In the genomic region with DNA sequence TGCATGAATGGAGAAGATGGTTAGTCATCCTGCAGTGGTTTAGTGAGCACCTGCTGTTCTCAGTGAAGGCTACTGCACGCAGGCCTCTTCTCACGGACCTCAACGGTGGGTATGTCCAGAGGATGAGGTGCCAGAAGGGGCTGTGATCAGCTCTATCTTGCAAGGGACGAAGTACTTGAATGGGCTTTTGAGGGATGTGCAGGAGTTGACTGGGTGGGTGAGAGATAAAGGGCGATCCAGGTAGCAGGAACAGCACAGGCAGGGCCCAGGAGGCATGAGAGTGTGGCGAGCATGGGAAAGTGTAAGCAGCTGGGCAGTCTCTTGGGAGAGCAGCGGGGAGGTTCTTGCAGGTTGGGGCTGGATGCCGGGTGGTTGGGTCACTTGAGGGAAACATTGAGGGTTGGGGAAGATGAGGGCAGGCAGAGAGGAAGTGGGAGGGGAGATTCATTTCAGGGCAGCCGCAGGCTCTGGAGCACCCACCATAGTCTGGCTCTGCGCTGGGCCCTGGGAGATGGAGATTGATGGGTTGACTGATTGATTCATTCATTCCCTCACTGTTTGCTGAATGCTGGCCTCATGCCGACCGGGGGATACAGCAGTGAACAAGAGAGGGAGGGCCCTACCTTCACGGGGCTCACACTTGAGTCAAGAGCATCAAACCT, we compare ENCODE assay signal across 1 cellular context.
TF ChIP-seq lines count a peak whose summit lies in the region.

No MANE protein-coding gene starts in this region.

TF ChIP-seq in GM12878, 131 proteins besides CTCF, POLR2A, EP300 and RAD21 (continued from another document and continues in another):
- TF ChIP-seq, protein P1, sequence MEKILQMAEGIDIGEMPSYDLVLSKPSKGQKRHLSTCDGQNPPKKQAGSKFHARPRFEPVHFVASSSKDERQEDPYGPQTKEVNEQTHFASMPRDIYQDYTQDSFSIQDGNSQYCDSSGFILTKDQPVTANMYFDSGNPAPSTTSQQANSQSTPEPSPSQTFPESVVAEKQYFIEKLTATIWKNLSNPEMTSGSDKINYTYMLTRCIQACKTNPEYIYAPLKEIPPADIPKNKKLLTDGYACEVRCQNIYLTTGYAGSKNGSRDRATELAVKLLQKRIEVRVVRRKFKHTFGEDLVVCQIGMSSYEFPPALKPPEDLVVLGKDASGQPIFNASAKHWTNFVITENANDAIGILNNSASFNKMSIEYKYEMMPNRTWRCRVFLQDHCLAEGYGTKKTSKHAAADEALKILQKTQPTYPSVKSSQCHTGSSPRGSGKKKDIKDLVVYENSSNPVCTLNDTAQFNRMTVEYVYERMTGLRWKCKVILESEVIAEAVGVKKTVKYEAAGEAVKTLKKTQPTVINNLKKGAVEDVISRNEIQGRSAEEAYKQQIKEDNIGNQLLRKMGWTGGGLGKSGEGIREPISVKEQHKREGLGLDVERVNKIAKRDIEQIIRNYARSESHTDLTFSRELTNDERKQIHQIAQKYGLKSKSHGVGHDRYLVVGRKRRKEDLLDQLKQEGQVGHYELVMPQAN (conservative IDR thresholded peaks at IDR 0.05), result peak; percentile 51; the same call in 1 of the 2 replicates
- TF ChIP-seq BCL11A (IDR thresholded peaks at IDR 0.05; ENCODE audit: low read depth, low read length) (peak; percentile 96), HDAC6 (IDR thresholded peaks at IDR 0.05; ENCODE audit: unreplicated experiment) (no peak), NFIC (IDR thresholded peaks at IDR 0.05; ENCODE audit: low read depth, low read length) (peak; percentile 99), NRF1 (conservative IDR thresholded peaks at IDR 0.05; ENCODE audit: low read depth, low read length) (no peak), RUNX3 (IDR thresholded peaks at IDR 0.05; ENCODE audit: low read length) (peak; percentile 90), SMAD1 (IDR thresholded peaks at IDR 0.05; ENCODE audit: low read depth, partially characterized antibody) (peak; percentile 83), ZSCAN29 (IDR thresholded peaks at IDR 0.05) (no peak), FOXM1 (IDR thresholded peaks at IDR 0.05; ENCODE audit: low read depth, low read length) (peak; percentile 100), CREB1 (IDR thresholded peaks at IDR 0.05; ENCODE audit: low read depth) (peak; percentile 55), TCF12 (IDR thresholded peaks at IDR 0.05; ENCODE audit: low read depth, low read length) (peak; percentile 97), NR2C1 (IDR thresholded peaks at IDR 0.05) (no peak), ASH2L (IDR thresholded peaks at IDR 0.05; ENCODE audit: borderline replicate concordance, low read depth) (no peak), CHD1 (IDR thresholded peaks at IDR 0.05; ENCODE audit: low read depth, low read length) (peak; percentile 14; the same call in 1 of the 2 replicates), STAT3 (IDR thresholded peaks at IDR 0.05; ENCODE audit: low read depth, low read length) (no peak), MTA3 (IDR thresholded peaks at IDR 0.05; ENCODE audit: borderline replicate concordance, low read length) (0 out of 2 replicates have a peak, but pooled peaks have one; percentile 79), WRNIP1 (IDR thresholded peaks at IDR 0.05; ENCODE audit: borderline replicate concordance, low read depth, low read length) (no peak), ATF7 (IDR thresholded peaks at IDR 0.05; ENCODE audit: low read depth) (peak; percentile 94)
- TF ChIP-seq, protein P2, sequence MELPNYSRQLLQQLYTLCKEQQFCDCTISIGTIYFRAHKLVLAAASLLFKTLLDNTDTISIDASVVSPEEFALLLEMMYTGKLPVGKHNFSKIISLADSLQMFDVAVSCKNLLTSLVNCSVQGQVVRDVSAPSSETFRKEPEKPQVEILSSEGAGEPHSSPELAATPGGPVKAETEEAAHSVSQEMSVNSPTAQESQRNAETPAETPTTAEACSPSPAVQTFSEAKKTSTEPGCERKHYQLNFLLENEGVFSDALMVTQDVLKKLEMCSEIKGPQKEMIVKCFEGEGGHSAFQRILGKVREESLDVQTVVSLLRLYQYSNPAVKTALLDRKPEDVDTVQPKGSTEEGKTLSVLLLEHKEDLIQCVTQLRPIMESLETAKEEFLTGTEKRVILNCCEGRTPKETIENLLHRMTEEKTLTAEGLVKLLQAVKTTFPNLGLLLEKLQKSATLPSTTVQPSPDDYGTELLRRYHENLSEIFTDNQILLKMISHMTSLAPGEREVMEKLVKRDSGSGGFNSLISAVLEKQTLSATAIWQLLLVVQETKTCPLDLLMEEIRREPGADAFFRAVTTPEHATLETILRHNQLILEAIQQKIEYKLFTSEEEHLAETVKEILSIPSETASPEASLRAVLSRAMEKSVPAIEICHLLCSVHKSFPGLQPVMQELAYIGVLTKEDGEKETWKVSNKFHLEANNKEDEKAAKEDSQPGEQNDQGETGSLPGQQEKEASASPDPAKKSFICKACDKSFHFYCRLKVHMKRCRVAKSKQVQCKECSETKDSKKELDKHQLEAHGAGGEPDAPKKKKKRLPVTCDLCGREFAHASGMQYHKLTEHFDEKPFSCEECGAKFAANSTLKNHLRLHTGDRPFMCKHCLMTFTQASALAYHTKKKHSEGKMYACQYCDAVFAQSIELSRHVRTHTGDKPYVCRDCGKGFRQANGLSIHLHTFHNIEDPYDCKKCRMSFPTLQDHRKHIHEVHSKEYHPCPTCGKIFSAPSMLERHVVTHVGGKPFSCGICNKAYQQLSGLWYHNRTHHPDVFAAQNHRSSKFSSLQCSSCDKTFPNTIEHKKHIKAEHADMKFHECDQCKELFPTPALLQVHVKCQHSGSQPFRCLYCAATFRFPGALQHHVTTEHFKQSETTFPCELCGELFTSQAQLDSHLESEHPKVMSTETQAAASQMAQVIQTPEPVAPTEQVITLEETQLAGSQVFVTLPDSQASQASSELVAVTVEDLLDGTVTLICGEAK (IDR thresholded peaks at IDR 0.05; ENCODE audit: borderline replicate concordance), result 0 out of 2 replicates have a peak, but pooled peaks have one; percentile 17
- TF ChIP-seq, protein P3, sequence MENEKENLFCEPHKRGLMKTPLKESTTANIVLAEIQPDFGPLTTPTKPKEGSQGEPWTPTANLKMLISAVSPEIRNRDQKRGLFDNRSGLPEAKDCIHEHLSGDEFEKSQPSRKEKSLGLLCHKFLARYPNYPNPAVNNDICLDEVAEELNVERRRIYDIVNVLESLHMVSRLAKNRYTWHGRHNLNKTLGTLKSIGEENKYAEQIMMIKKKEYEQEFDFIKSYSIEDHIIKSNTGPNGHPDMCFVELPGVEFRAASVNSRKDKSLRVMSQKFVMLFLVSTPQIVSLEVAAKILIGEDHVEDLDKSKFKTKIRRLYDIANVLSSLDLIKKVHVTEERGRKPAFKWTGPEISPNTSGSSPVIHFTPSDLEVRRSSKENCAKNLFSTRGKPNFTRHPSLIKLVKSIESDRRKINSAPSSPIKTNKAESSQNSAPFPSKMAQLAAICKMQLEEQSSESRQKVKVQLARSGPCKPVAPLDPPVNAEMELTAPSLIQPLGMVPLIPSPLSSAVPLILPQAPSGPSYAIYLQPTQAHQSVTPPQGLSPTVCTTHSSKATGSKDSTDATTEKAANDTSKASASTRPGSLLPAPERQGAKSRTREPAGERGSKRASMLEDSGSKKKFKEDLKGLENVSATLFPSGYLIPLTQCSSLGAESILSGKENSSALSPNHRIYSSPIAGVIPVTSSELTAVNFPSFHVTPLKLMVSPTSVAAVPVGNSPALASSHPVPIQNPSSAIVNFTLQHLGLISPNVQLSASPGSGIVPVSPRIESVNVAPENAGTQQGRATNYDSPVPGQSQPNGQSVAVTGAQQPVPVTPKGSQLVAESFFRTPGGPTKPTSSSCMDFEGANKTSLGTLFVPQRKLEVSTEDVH (IDR thresholded peaks at IDR 0.05; ENCODE audit: low read depth, partially characterized antibody), result peak; percentile 56
- TF ChIP-seq, protein P4, sequence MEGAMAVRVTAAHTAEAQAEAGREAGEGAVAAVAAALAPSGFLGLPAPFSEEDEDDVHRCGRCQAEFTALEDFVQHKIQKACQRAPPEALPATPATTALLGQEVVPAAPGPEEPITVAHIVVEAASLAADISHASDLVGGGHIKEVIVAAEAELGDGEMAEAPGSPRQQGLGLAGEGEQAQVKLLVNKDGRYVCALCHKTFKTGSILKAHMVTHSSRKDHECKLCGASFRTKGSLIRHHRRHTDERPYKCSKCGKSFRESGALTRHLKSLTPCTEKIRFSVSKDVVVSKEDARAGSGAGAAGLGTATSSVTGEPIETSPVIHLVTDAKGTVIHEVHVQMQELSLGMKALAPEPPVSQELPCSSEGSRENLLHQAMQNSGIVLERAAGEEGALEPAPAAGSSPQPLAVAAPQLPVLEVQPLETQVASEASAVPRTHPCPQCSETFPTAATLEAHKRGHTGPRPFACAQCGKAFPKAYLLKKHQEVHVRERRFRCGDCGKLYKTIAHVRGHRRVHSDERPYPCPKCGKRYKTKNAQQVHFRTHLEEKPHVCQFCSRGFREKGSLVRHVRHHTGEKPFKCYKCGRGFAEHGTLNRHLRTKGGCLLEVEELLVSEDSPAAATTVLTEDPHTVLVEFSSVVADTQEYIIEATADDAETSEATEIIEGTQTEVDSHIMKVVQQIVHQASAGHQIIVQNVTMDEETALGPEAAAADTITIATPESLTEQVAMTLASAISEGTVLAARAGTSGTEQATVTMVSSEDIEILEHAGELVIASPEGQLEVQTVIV (IDR thresholded peaks at IDR 0.05; ENCODE audit: borderline replicate concordance, partially characterized antibody), result peak; percentile 36
- TF ChIP-seq, protein P5, sequence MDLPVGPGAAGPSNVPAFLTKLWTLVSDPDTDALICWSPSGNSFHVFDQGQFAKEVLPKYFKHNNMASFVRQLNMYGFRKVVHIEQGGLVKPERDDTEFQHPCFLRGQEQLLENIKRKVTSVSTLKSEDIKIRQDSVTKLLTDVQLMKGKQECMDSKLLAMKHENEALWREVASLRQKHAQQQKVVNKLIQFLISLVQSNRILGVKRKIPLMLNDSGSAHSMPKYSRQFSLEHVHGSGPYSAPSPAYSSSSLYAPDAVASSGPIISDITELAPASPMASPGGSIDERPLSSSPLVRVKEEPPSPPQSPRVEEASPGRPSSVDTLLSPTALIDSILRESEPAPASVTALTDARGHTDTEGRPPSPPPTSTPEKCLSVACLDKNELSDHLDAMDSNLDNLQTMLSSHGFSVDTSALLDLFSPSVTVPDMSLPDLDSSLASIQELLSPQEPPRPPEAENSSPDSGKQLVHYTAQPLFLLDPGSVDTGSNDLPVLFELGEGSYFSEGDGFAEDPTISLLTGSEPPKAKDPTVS (IDR thresholded peaks at IDR 0.05; ENCODE audit: low read depth, low read length), result no peak
- TF ChIP-seq, protein P6, sequence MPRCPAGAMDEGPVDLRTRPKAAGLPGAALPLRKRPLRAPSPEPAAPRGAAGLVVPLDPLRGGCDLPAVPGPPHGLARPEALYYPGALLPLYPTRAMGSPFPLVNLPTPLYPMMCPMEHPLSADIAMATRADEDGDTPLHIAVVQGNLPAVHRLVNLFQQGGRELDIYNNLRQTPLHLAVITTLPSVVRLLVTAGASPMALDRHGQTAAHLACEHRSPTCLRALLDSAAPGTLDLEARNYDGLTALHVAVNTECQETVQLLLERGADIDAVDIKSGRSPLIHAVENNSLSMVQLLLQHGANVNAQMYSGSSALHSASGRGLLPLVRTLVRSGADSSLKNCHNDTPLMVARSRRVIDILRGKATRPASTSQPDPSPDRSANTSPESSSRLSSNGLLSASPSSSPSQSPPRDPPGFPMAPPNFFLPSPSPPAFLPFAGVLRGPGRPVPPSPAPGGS (IDR thresholded peaks at IDR 0.05; ENCODE audit: borderline replicate concordance, insufficient read depth, low read depth, low read length, poor library complexity, severe bottlenecking), result peak; percentile 96
- TF ChIP-seq, protein P7, sequence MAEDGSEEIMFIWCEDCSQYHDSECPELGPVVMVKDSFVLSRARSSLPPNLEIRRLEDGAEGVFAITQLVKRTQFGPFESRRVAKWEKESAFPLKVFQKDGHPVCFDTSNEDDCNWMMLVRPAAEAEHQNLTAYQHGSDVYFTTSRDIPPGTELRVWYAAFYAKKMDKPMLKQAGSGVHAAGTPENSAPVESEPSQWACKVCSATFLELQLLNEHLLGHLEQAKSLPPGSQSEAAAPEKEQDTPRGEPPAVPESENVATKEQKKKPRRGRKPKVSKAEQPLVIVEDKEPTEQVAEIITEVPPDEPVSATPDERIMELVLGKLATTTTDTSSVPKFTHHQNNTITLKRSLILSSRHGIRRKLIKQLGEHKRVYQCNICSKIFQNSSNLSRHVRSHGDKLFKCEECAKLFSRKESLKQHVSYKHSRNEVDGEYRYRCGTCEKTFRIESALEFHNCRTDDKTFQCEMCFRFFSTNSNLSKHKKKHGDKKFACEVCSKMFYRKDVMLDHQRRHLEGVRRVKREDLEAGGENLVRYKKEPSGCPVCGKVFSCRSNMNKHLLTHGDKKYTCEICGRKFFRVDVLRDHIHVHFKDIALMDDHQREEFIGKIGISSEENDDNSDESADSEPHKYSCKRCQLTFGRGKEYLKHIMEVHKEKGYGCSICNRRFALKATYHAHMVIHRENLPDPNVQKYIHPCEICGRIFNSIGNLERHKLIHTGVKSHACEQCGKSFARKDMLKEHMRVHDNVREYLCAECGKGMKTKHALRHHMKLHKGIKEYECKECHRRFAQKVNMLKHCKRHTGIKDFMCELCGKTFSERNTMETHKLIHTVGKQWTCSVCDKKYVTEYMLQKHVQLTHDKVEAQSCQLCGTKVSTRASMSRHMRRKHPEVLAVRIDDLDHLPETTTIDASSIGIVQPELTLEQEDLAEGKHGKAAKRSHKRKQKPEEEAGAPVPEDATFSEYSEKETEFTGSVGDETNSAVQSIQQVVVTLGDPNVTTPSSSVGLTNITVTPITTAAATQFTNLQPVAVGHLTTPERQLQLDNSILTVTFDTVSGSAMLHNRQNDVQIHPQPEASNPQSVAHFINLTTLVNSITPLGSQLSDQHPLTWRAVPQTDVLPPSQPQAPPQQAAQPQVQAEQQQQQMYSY (CRISPR knock-in tag; IDR thresholded peaks at IDR 0.05), result no peak
- TF ChIP-seq, protein P8, sequence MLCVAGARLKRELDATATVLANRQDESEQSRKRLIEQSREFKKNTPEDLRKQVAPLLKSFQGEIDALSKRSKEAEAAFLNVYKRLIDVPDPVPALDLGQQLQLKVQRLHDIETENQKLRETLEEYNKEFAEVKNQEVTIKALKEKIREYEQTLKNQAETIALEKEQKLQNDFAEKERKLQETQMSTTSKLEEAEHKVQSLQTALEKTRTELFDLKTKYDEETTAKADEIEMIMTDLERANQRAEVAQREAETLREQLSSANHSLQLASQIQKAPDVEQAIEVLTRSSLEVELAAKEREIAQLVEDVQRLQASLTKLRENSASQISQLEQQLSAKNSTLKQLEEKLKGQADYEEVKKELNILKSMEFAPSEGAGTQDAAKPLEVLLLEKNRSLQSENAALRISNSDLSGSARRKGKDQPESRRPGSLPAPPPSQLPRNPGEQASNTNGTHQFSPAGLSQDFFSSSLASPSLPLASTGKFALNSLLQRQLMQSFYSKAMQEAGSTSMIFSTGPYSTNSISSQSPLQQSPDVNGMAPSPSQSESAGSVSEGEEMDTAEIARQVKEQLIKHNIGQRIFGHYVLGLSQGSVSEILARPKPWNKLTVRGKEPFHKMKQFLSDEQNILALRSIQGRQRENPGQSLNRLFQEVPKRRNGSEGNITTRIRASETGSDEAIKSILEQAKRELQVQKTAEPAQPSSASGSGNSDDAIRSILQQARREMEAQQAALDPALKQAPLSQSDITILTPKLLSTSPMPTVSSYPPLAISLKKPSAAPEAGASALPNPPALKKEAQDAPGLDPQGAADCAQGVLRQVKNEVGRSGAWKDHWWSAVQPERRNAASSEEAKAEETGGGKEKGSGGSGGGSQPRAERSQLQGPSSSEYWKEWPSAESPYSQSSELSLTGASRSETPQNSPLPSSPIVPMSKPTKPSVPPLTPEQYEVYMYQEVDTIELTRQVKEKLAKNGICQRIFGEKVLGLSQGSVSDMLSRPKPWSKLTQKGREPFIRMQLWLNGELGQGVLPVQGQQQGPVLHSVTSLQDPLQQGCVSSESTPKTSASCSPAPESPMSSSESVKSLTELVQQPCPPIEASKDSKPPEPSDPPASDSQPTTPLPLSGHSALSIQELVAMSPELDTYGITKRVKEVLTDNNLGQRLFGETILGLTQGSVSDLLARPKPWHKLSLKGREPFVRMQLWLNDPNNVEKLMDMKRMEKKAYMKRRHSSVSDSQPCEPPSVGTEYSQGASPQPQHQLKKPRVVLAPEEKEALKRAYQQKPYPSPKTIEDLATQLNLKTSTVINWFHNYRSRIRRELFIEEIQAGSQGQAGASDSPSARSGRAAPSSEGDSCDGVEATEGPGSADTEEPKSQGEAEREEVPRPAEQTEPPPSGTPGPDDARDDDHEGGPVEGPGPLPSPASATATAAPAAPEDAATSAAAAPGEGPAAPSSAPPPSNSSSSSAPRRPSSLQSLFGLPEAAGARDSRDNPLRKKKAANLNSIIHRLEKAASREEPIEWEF (IDR thresholded peaks at IDR 0.05; ENCODE audit: insufficient replicate concordance, low read depth, low read length), result peak; percentile 93
